Comparison of ENCODE assay signal across 8 cellular contexts in the genomic region with DNA sequence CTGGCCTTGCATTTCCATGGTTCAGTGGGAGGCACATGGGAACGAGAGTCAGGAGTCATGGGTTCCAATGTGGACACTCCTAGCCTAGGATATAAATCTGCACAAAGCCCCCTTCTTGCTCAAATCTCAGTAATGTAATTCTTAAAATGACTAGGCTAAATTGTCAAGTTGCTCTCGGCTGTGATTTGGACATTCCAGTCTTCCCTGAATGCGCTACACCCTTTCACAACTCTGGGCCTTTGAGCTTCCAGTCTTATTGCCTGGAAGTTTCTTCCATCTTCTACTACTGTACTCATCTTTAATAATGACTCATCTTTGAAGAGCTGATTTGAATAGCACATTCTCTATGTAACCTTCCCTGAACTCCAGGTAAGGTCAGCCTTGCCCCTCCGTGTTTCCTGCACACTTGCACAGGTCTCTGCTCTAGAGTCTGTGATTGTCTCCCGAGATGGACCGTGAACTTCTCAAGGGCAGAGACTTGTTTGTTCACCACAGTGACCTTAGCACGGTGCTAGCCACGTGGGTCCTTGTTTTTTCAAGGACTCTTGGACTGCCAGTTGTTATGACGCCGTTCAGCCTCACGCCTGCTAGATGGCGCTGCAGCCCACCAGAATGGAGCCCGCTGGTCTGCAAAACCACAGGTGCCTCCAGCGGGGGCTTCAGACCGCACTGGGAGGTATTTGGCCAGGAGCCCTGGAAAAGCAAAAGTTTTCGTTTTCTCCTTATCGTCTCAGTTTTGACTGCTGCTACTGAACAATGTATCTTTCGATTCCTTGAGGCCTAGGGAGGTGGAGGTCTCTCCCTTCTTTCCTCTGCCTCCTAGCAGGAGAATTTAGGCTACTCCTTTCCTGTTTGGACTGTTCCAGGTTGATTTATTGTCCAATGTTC. TPM values are rescaled to one million over a fixed set of nuclear protein-coding genes. Genes with fewer than 3 reads are reported as not detected.
DNase-seq lines count a peak whose midpoint lies in the region; ATAC-seq and TF ChIP-seq lines count a peak whose summit lies in the region.

No MANE protein-coding gene starts in this region.

- CTCF ChIA-PET in AG04449 (lab: Yijun Ruan, JAX): interaction anchor here (0.6 to 2.5 kb wide), 13 partner anchors 10 to 1058 kb away, joined by 3 to 7 read pairs (median 3); no protein-coding TSS in a partner anchor
- CTCF ChIA-PET in activated CD4-positive, alpha-beta memory T cell treated with anti-CD3 and anti-CD28 coated beads for 36 hours (lab: Charles Lee): interaction anchor here (0.6 to 2.0 kb wide), 10 partner anchors 33 to 1058 kb away, joined by 3 to 12 read pairs (median 4); no protein-coding TSS in a partner anchor

- H3K9me3 Mint-ChIP-seq in activated CD4-positive, alpha-beta memory T cell treated with anti-CD3 and anti-CD28 coated beads for 36 hours: no peaks in the 10 kb centered on the region

- peaks cover 22% of the 10 kb centered on the region for H3K4me1 Mint-ChIP-seq in activated CD4-positive, alpha-beta memory T cell treated with anti-CD3 and anti-CD28 coated beads for 36 hours (ENCODE audit: low read depth)

- no peak overlapping the region for H3K27ac Mint-ChIP-seq in activated CD4-positive, alpha-beta memory T cell treated with anti-CD3 and anti-CD28 coated beads for 36 hours

- intact Hi-C loops in activated CD4-positive, alpha-beta memory T cell treated with anti-CD3 and anti-CD28 coated beads for 36 hours (cut with micrococcal nuclease): loop anchor here (1.0 to 2.0 kb wide), 4 partner anchors 13 to 950 kb away; no protein-coding TSS in a partner anchor

- no peak for TF ChIP-seq POLR2A in GM18505 (IDR thresholded peaks at IDR 0.05; ENCODE audit: borderline replicate concordance, extremely low read depth, insufficient read depth, insufficient read length)

- POLR2A ChIA-PET in AG04449 (lab: Yijun Ruan, JAX): no interaction called here
- POLR2A ChIA-PET in activated CD4-positive, alpha-beta memory T cell treated with anti-CD3 and anti-CD28 coated beads for 36 hours (lab: Charles Lee): interaction anchor here (1.3 kb wide), 1 partner anchor 12 kb away, joined by 5 read pairs; no protein-coding TSS in a partner anchor

- ATAC-seq in GM18505 (IDR thresholded peaks at IDR 0.05; ENCODE audit: unreplicated experiment) (peak; percentile 50), HG03103 (IDR thresholded peaks at IDR 0.05; ENCODE audit: low read depth, unreplicated experiment) (peak; percentile 56)

- H3K36me3 Mint-ChIP-seq in activated CD4-positive, alpha-beta memory T cell treated with anti-CD3 and anti-CD28 coated beads for 36 hours: no peaks in the 10 kb centered on the region

- no peak overlapping the region for H3K4me3 Mint-ChIP-seq in activated CD4-positive, alpha-beta memory T cell treated with anti-CD3 and anti-CD28 coated beads for 36 hours

- DNase-seq in AG04449 (ENCODE audit: low read depth, low spot score) (peak; percentile 5), NCI-H510A treated with DMSO at 0.1 percent for 48 hours (lab: John Stamatoyannopoulos, UW) (peak; percentile 67), ecto neural progenitor cell (ENCODE audit: low spot score) (peak; percentile 87), medulla oblongata (ENCODE audit: extremely low spot score) (peak; percentile 86)
- peak; percentile 78 for DNase-seq in activated CD4-positive, alpha-beta memory T cell treated with anti-CD3 and anti-CD28 coated beads for 36 hours
- DNase-seq in stimulated activated CD8-positive, alpha-beta memory T cell treated with anti-CD3 and anti-CD28 coated beads, Interleukin-2, amount 100 ng/mL, for 48 hours (ENCODE audit: low read depth in 2 of 2): peak; percentile 59 to 60

- no peak overlapping the region for H3K4me3 ChIP-seq in AG04449 (ENCODE audit: low read depth, low read length)

- TF ChIP-seq CTCF in AG04449 (IDR thresholded peaks at IDR 0.05; ENCODE audit: insufficient read depth, low read length, missing control alignments): peak; percentile 87

- H3K27me3 Mint-ChIP-seq in activated CD4-positive, alpha-beta memory T cell treated with anti-CD3 and anti-CD28 coated beads for 36 hours: peaks cover 3% of the 10 kb centered on the region

RNA-seq across cellular contexts. Expression of gene SEC61B, which starts 44.3 kb away (rescaled TPM):
- 100 to 1,000 TPM; 161 to 166 TPM for total RNA-seq in activated CD4-positive, alpha-beta memory T cell treated with anti-CD3 and anti-CD28 coated beads for 36 hours

RNA-seq across cellular contexts. Expression of gene ALG2, which starts 44.6 kb away (rescaled TPM):
- total RNA-seq in activated CD4-positive, alpha-beta memory T cell treated with anti-CD3 and anti-CD28 coated beads for 36 hours: 10 to 100 TPM; 18.6 to 20.8 TPM

Comparison
In these comparisons a context has a peak if more than half of its experiments do, and no peak if none do; other contexts are left out.
1. DNase-seq: peak in every context shown above with its lines; median percentile 87 in ecto neural progenitor cell; 86 in medulla oblongata; 78 in activated CD4-positive, alpha-beta memory T cell treated with anti-CD3 and anti-CD28 coated beads for 36 hours; 67 in NCI-H510A treated with DMSO at 0.1 percent for 48 hours; 60 in stimulated activated CD8-positive, alpha-beta memory T cell treated with anti-CD3 and anti-CD28 coated beads, Interleukin-2, amount 100 ng/mL, for 48 hours; 5 in AG04449.